19 cellular contexts compared by ENCODE assay signal in the genomic region with DNA sequence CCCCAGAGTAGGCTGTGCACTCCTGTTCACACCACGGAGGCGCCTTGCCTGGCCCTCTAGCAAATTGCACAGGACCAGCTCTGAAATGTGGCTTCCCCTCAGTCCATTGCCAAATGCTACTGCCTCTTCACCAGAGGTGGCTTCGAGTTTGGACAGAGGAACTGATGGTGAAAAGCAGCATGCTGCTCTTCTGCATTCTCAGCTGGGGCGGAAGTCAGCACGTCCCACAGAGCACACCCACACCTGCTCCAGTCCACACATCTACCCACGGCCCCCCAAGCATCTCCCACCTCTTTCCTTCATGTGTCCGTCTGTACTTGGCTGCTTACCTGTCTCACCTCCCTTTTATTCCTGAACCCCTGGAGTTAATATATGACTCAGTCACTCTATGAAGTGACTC.
"Had no signal": no experiment of that assay in that cellular context is flagged by ENCODE, and none has a peak within 500 bp of the region (broad histone marks: within the 10 kb centered on the region; RNA-seq: fewer than 3 reads in every experiment).

No MANE protein-coding gene starts in this region.

- H2AFZ ChIP-seq: hepatocyte had no signal

- H3K9me3 ChIP-seq: tibial artery had no signal

- H3K4me2 ChIP-seq: hepatocyte had no signal

- H3K4me3 ChIP-seq: hepatocyte, tibial artery had no signal

- H3K79me2 ChIP-seq: hepatocyte had no signal

- H3K27ac ChIP-seq: epithelial cell of prostate, hepatocyte, tibial artery had no signal

- H3K27me3 ChIP-seq: hepatocyte, tibial artery had no signal

- DNase-seq: activated CD4-positive, alpha-beta T cell treated with anti-CD3 and anti-CD28 coated beads for 48 hours; activated CD4-positive, CD25-positive, alpha-beta regulatory T cell; activated CD8-positive, alpha-beta T cell treated with anti-CD3 and anti-CD28 coated beads, Interleukin-2, amount 10 ng/mL, durations not matched to agents 7 days and 5 days; activated naive CD4-positive, alpha-beta T cell treated with Interleukin-2 at 50 U/mL for 16 hours; activated naive CD8-positive, alpha-beta T cell treated with anti-CD3 and anti-CD28 coated beads, Interleukin-2, amount 10 ng/mL, durations not matched to agents 7 days and 5 days; activated T-cell treated with anti-CD3 and anti-CD28 coated beads, Interleukin-2, amount 50 U/mL, for 24 hours; caudate nucleus; foreskin fibroblast; occipital lobe; retina; stimulated activated CD4-positive, alpha-beta T cell treated with anti-CD3 and anti-CD28 coated beads, Interleukin-12 subunit alpha, Interleukin-12 subunit beta, amount 100 ng/mL, for 4 hours; stimulated activated CD4-positive, alpha-beta T cell treated with anti-CD3 and anti-CD28 coated beads, Interleukin-1b, Interleukin-23, amount 100 ng/mL, for 48 hours; stimulated activated naive CD8-positive, alpha-beta T cell treated with anti-CD3 and anti-CD28 coated beads, Interleukin-15, Interleukin-2, amounts not matched to agents 100 U/mL and 50 U/mL, for 24 hours; substantia nigra; T-helper 17 cell; tibial artery had no signal

- ATAC-seq: activated CD8-positive, alpha-beta T cell treated with anti-CD3 and anti-CD28 coated beads, Interleukin-2, amount 10 ng/mL, durations not matched to agents 7 days and 5 days; natural killer cell treated with Interleukin-12 subunit alpha and Interleukin-12 subunit beta and Interleukin-15 and Interleukin-18, amount 100 ng/mL, for 72 hours; stimulated activated naive CD8-positive, alpha-beta T cell treated with anti-CD3 and anti-CD28 coated beads, Interleukin-15, Interleukin-2, amounts not matched to agents 100 U/mL and 50 U/mL, for 24 hours; T-helper 17 cell had no signal
